Comparison of ENCODE assay signal across 25 cellular contexts in genomic region chr1:6084781-6085495, GRCh38.
"Had no signal": no experiment of that assay in that cellular context is flagged by ENCODE, and none has a peak within 500 bp of the region (broad histone marks: within the 10 kb centered on the region; RNA-seq: fewer than 3 reads in every experiment).

No MANE protein-coding gene starts in this region.

- H3K4me3 Mint-ChIP-seq: activated naive CD4-positive, alpha-beta T cell treated with anti-CD3 and anti-CD28 coated beads, Interleukin-2, amount 50 U/mL, for 24 hours; activated naive CD8-positive, alpha-beta T cell treated with anti-CD3 and anti-CD28 coated beads, Interleukin-2, amount 50 U/mL, for 24 hours; activated T-cell treated with anti-CD3 and anti-CD28 coated beads, Interleukin-2, amount 50 U/mL, for 24 hours; T-helper 1 cell treated with Interleukin-12 subunit alpha and Interleukin-12 subunit beta and Interleukin-4 antibody, amounts not matched to agents 30 μg/mL and 1 μg/mL, for 36 hours had no signal

- H3K9me3 Mint-ChIP-seq: activated naive CD4-positive, alpha-beta T cell treated with anti-CD3 and anti-CD28 coated beads, Interleukin-2, amount 50 U/mL, for 24 hours; activated naive CD8-positive, alpha-beta T cell treated with anti-CD3 and anti-CD28 coated beads, Interleukin-2, amount 50 U/mL, for 24 hours; activated T-cell treated with anti-CD3 and anti-CD28 coated beads, Interleukin-2, amount 50 U/mL, for 24 hours; nephron; T-helper 1 cell treated with Interleukin-12 subunit alpha and Interleukin-12 subunit beta and Interleukin-4 antibody, amounts not matched to agents 30 μg/mL and 1 μg/mL, for 36 hours had no signal

- H3K36me3 Mint-ChIP-seq: activated naive CD4-positive, alpha-beta T cell treated with anti-CD3 and anti-CD28 coated beads, Interleukin-2, amount 50 U/mL, for 24 hours had no signal

- H3K27ac ChIP-seq: colonic mucosa, hepatocyte, left ventricle myocardium inferior, pancreas, prostate gland, sigmoid colon, testis, transverse colon, VCaP had no signal

- H3K4me1 Mint-ChIP-seq: activated naive CD4-positive, alpha-beta T cell treated with anti-CD3 and anti-CD28 coated beads, Interleukin-2, amount 50 U/mL, for 24 hours had no signal

- ATAC-seq: activated naive CD8-positive, alpha-beta T cell treated with anti-CD3 and anti-CD28 coated beads, Interleukin-2, amount 50 U/mL, for 24 hours; pancreas had no signal

- H3K4me1 ChIP-seq: colonic mucosa, pancreas, prostate gland, testis had no signal

- DNase-seq: activated CD4-positive, alpha-beta T cell treated with anti-CD3 and anti-CD28 coated beads for 4 hours; activated CD4-positive, alpha-beta T cell treated with anti-CD3 and anti-CD28 coated beads, Interleukin-2, amount 50 U/mL, for 4 hours; activated CD8-positive, alpha-beta memory T cell treated with anti-CD3 and anti-CD28 coated beads, Interleukin-2, amount 50 U/mL, for 4 hours; activated gamma-delta T cell; activated naive CD8-positive, alpha-beta T cell treated with anti-CD3 and anti-CD28 coated beads, Interleukin-2, amount 50 U/mL, for 24 hours; activated T-cell treated with anti-CD3 and anti-CD28 coated beads, Interleukin-2, amount 50 U/mL, for 24 hours; colonic mucosa; effector memory CD4-positive, alpha-beta T cell; islet precursor cell; left ventricle myocardium inferior; sigmoid colon; stimulated activated CD4-positive, alpha-beta T cell treated with anti-CD3 and anti-CD28 coated beads, Interleukin-1b, Interleukin-23, amount 100 ng/mL, for 48 hours; stimulated activated naive CD4-positive, alpha-beta T cell treated with Interleukin-2 at 50 U/mL for 16 hours; T-helper 9 cell; testis; transverse colon had no signal

- H3K4me3 ChIP-seq: colonic mucosa, hepatocyte, left ventricle myocardium inferior, lung, pancreas, prostate gland, sigmoid colon, smooth muscle cell, testis, transverse colon had no signal

- H3K9me3 ChIP-seq: colonic mucosa, left ventricle myocardium inferior, pancreas, prostate gland, sigmoid colon, testis, transverse colon had no signal

- H3K4me2 ChIP-seq: hepatocyte had no signal

- H3K36me3 ChIP-seq: colonic mucosa, left ventricle myocardium inferior, pancreas, prostate gland, sigmoid colon, transverse colon had no signal

- H3K27me3 Mint-ChIP-seq: activated naive CD4-positive, alpha-beta T cell treated with anti-CD3 and anti-CD28 coated beads, Interleukin-2, amount 50 U/mL, for 24 hours; activated naive CD8-positive, alpha-beta T cell treated with anti-CD3 and anti-CD28 coated beads, Interleukin-2, amount 50 U/mL, for 24 hours; activated T-cell treated with anti-CD3 and anti-CD28 coated beads, Interleukin-2, amount 50 U/mL, for 24 hours had no signal

- H3K27ac Mint-ChIP-seq: activated naive CD4-positive, alpha-beta T cell treated with anti-CD3 and anti-CD28 coated beads, Interleukin-2, amount 50 U/mL, for 24 hours; activated naive CD8-positive, alpha-beta T cell treated with anti-CD3 and anti-CD28 coated beads, Interleukin-2, amount 50 U/mL, for 24 hours; T-helper 1 cell treated with Interleukin-12 subunit alpha and Interleukin-12 subunit beta and Interleukin-4 antibody, amounts not matched to agents 30 μg/mL and 1 μg/mL, for 36 hours had no signal

- H2AFZ ChIP-seq: hepatocyte had no signal

- H3K27me3 ChIP-seq: colonic mucosa, hepatocyte, pancreas, sigmoid colon, testis, transverse colon had no signal
